12 cellular contexts compared by ENCODE assay signal in the genomic region with DNA sequence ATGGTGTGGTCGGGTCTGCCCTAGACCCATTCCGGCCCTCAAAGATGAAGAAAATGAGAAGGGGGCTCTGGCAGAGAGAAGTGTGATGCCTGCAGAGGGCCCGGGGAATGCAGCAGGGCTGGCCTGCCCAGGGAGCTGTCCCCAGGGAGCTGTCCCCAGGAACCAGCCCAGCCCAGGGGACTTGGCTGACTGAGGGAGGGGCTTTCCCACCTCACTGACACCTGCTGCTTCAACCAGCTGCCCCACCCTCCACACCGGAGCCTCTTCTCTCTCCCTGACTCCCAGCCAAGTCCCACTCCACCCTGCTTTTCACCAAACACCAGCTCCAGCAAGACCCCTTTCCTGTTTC.
DNase-seq lines count a peak whose midpoint lies in the region; ATAC-seq, FAIRE-seq and TF ChIP-seq lines count a peak whose summit lies in the region.
"Had no signal": no experiment of that assay in that cellular context is flagged by ENCODE, and none has a peak within 500 bp of the region (broad histone marks: within the 10 kb centered on the region; RNA-seq: fewer than 3 reads in every experiment).

No MANE protein-coding gene starts in this region.

- no peak overlapping the region for H3K4me3 Mint-ChIP-seq in dendritic cell treated with granulocyte-macrophage colony-stimulating factor and Interleukin-4, amounts not matched to agents 40 ng/mL and 50 ng/mL, for 4 days
- H3K4me3 Mint-ChIP-seq: CD4-positive, alpha-beta memory T cell had no signal

- peaks cover 76% of the 10 kb centered on the region for H3K4me1 Mint-ChIP-seq in dendritic cell treated with granulocyte-macrophage colony-stimulating factor and Interleukin-4, amounts not matched to agents 40 ng/mL and 50 ng/mL, for 4 days (ENCODE audit: low read depth)

- no peak overlapping the region for H3K9ac ChIP-seq in neuronal stem cell (ENCODE audit: low read depth, low read length, poor library complexity)

- no peak for FAIRE-seq in A549 (lab: Jason Lieb, UNC)
- FAIRE-seq: K562 had no signal

- H2AK5ac ChIP-seq in neuronal stem cell (ENCODE audit: low read depth, low read length), result peak overlapping the region; percentile 64

- peaks cover 3% of the 10 kb centered on the region in 2 donors for H3K36me3 ChIP-seq in neuronal stem cell (replicated peaks in 1 of 2; ENCODE audit: control insufficient read depth in 2 of 2, insufficient read depth in 2 of 2, low read length in 2 of 2)
- H3K36me3 ChIP-seq: colonic mucosa had no signal

- TF ChIP-seq POLR2A in A549 (IDR thresholded peaks at IDR 0.05; ENCODE audit: low read length), result no peak

- DNase-seq in A549 (ENCODE audit: low read depth in 1 of 2, low spot score in 1 of 2), result no peak
- peak; percentile 32 for DNase-seq in LoVo (ENCODE audit: low spot score)
- no peak for DNase-seq in neuronal stem cell (ENCODE audit: low spot score)
- no peak for DNase-seq in NOMO-1 (lab: John Stamatoyannopoulos, UW; ENCODE audit: unreplicated experiment in 2 of 2)
- no peak for DNase-seq in T1000 (lab: John Stamatoyannopoulos, UW)
- DNase-seq in NOMO-1 treated with dmso at 0.1 percent for 144 hours (lab: John Stamatoyannopoulos, UW; ENCODE audit: unreplicated experiment), result no peak
- DNase-seq: activated CD8-positive, alpha-beta memory T cell treated with anti-CD3 and anti-CD28 coated beads for 24 hours; CD4-positive, alpha-beta memory T cell; colonic mucosa had no signal

- H3K4me2 ChIP-seq in A549 (peak overlapping the region; percentile 78), neuronal stem cell (ENCODE audit: insufficient read depth, low read length, poor library complexity, severe bottlenecking) (no peak overlapping the region)

- H3K4me1 ChIP-seq in A549, result peaks cover 48% of the 10 kb centered on the region
- peaks cover 14 to 22% of the 10 kb centered on the region in 2 donors for H3K4me1 ChIP-seq in neuronal stem cell (ENCODE audit: control insufficient read depth in 2 of 2, insufficient read depth in 1 of 2, low read depth in 1 of 2, low read length in 2 of 2)
- H3K4me1 ChIP-seq: colonic mucosa had no signal

- ATAC-seq in A549, result peak; percentile 16 to 47; a peak in 4 of 6 replicates
- no peak for ATAC-seq in GM21447 (IDR thresholded peaks at IDR 0.05; ENCODE audit: unreplicated experiment)
- ATAC-seq: K562 had no signal

- no peaks in the 10 kb centered on the region for H3K9me3 Mint-ChIP-seq in dendritic cell treated with granulocyte-macrophage colony-stimulating factor and Interleukin-4, amounts not matched to agents 40 ng/mL and 50 ng/mL, for 4 days
- H3K9me3 Mint-ChIP-seq: CD4-positive, alpha-beta memory T cell had no signal

- H3K14ac ChIP-seq in neuronal stem cell (ENCODE audit: low read length), result no peak overlapping the region

- 0 out of 5 replicates have a peak, but pooled peaks of 1 of the 2 experiments have one; percentile 1 for TF ChIP-seq RAD21 in A549 (conservative IDR thresholded peaks at IDR 0.05 in 1 of 2, IDR thresholded peaks at IDR 0.05 in 1 of 2)

- CTCF ChIA-PET in A549 (lab: Yijun Ruan, JAX), result interaction anchor here (0.7 to 4.6 kb wide), 19 partner anchors 9 to 291 kb away, joined by 3 to 26 read pairs (median 5); no protein-coding TSS in a partner anchor

- H3K27me3 ChIP-seq in neuronal stem cell (ENCODE audit: control insufficient read depth in 3 of 3, insufficient read depth in 3 of 3, low read depth in 1 of 3, low read length in 3 of 3), result no peaks in the 10 kb centered on the region
- H3K27me3 ChIP-seq: colonic mucosa had no signal

- no peak overlapping the region for H2BK12ac ChIP-seq in neuronal stem cell (ENCODE audit: low read length)

- POLR2A ChIA-PET in A549 (lab: Yijun Ruan, JAX), result interaction anchor here (1.0 to 2.1 kb wide), 5 partner anchors 11 to 278 kb away, joined by 3 to 8 read pairs (median 6); no protein-coding TSS in a partner anchor

- H3K27me3 Mint-ChIP-seq in dendritic cell treated with granulocyte-macrophage colony-stimulating factor and Interleukin-4, amounts not matched to agents 40 ng/mL and 50 ng/mL, for 4 days, result no peaks in the 10 kb centered on the region
- H3K27me3 Mint-ChIP-seq: CD4-positive, alpha-beta memory T cell had no signal

- no peak; a peak in 1 of 5 replicates for TF ChIP-seq EP300 in A549 (IDR thresholded peaks at IDR 0.05)

- no peak overlapping the region for H2BK120ac ChIP-seq in neuronal stem cell (ENCODE audit: low read depth, low read length)

- H3K27ac ChIP-seq in A549 (peak overlapping the region; percentile 86 to 97), neuronal stem cell (replicated peaks; ENCODE audit: low read length) (no peak overlapping the region)

- H2BK5ac ChIP-seq in neuronal stem cell (ENCODE audit: low read length), result no peak overlapping the region

- H2BK15ac ChIP-seq in neuronal stem cell (ENCODE audit: low read length), result no peak overlapping the region

- H3K4me3 ChIP-seq in A549 (no peak overlapping the region), neuronal stem cell (ENCODE audit: low read length in 2 of 2) (no peak overlapping the region)
- H3K4me3 ChIP-seq: colonic mucosa, K562 had no signal

- no peak for TF ChIP-seq CTCF in A549 (IDR thresholded peaks at IDR 0.05)

- peak overlapping the region; percentile 8 for H3K23ac ChIP-seq in neuronal stem cell (ENCODE audit: low read depth, low read length, poor library complexity)

- no peaks in the 10 kb centered on the region for H3K9me3 ChIP-seq in A549
- no peaks in the 10 kb centered on the region for H3K9me3 ChIP-seq in neuronal stem cell (replicated peaks in 1 of 2; ENCODE audit: control insufficient read depth in 2 of 2, insufficient read depth in 1 of 2, low read depth in 1 of 2, low read length in 2 of 2)
- H3K9me3 ChIP-seq: colonic mucosa had no signal

- H3K27ac Mint-ChIP-seq in dendritic cell treated with granulocyte-macrophage colony-stimulating factor and Interleukin-4, amounts not matched to agents 40 ng/mL and 50 ng/mL, for 4 days, result peak overlapping the region; percentile 74

- H3K79me1 ChIP-seq in neuronal stem cell (ENCODE audit: low read depth, low read length), result no peaks in the 10 kb centered on the region

- H4K91ac ChIP-seq in neuronal stem cell (ENCODE audit: low read depth, low read length, poor library complexity), result no peak overlapping the region

- intact Hi-C loops in dendritic cell treated with granulocyte-macrophage colony-stimulating factor and Interleukin-4, amounts not matched to agents 40 ng/mL and 50 ng/mL, for 4 days (cut with micrococcal nuclease), result no loop called here

- 4% methylated on average over 4 of the region's 4 CpGs for WGBS in A549 (ENCODE audit: missing lambda C conversion rate)
- WGBS in neuronal stem cell (ENCODE audit: extremely low coverage in 2 of 2, insufficient read length in 2 of 2, insufficient replicate concordance in 1 of 2), 2 donors, result no CpG with 5 or more reads among the region's 4 CpGs

- H3K18ac ChIP-seq in neuronal stem cell (ENCODE audit: low read length), result no peak overlapping the region

- no peak overlapping the region for H3K4ac ChIP-seq in neuronal stem cell (ENCODE audit: low read length)

- no peak overlapping the region for H2AFZ ChIP-seq in neuronal stem cell (ENCODE audit: low read length)

- no peak overlapping the region for H4K8ac ChIP-seq in neuronal stem cell (ENCODE audit: low read depth, low read length)

- peaks cover 100% of the 10 kb centered on the region for H3K36me3 Mint-ChIP-seq in dendritic cell treated with granulocyte-macrophage colony-stimulating factor and Interleukin-4, amounts not matched to agents 40 ng/mL and 50 ng/mL, for 4 days (ENCODE audit: low read depth)

TF ChIP-seq in A549, 52 proteins besides CTCF, POLR2A, EP300 and RAD21:
- TF ChIP-seq TP53 (CRISPR knock-in tag; IDR thresholded peaks at IDR 0.05) (no peak), HOXA7 (CRISPR knock-in tag; IDR thresholded peaks at IDR 0.05) (no peak), GATA3 (IDR thresholded peaks at IDR 0.05; ENCODE audit: borderline replicate concordance) (no peak), MAZ (IDR thresholded peaks at IDR 0.05; ENCODE audit: borderline replicate concordance, low read depth, low read length) (no peak), MAFK (IDR thresholded peaks at IDR 0.05; ENCODE audit: partially characterized antibody) (no peak), NPAS2 (CRISPR knock-in tag; IDR thresholded peaks at IDR 0.05; ENCODE audit: borderline replicate concordance) (no peak), PHF8 (IDR thresholded peaks at IDR 0.05; ENCODE audit: borderline replicate concordance, low read depth) (no peak)
